Comparison of ENCODE assay signal across 32 cellular contexts in the genomic region with DNA sequence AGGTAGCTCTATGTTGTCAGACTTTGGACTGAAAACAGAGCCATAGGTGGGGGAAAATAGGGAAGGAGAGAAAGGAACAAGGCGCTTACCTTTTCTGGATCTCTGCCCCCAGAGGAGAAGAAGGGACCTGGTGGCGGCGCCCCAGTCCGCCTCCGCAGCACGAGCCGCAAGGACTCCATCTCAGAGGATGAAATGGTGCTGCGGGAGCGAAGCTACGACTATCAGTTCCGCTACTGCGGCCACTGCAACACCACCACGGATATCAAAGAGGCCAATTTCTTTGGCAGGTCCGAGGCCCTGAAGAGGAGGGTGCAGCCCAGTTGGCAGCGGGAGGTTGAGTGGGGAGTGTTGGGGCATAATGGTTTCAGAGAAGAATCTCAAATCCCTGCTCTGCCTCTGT. TPM values are rescaled to one million over a fixed set of nuclear protein-coding genes. Genes with fewer than 3 reads are reported as not detected.
"Had no signal": no experiment of that assay in that cellular context is flagged by ENCODE, and none has a peak within 500 bp of the region (broad histone marks: within the 10 kb centered on the region; RNA-seq: fewer than 3 reads in every experiment).

No MANE protein-coding gene starts in this region.

- ATAC-seq: activated CD8-positive, alpha-beta T cell treated with anti-CD3 and anti-CD28 coated beads for 36 hours; activated naive CD8-positive, alpha-beta T cell treated with anti-CD3 and anti-CD28 coated beads, Interleukin-2, amount 50 U/mL, for 24 hours; activated T-cell treated with anti-CD3 and anti-CD28 coated beads, Interleukin-2, amount 50 U/mL, for 4 hours; activated T-helper 17 cell treated with anti-CD3 and anti-CD28 coated beads, Interleukin-2, amount 50 U/mL, for 72 hours; esophagus mucosa; gastrocnemius medialis; heart left ventricle had no signal

- H3K4me3 Mint-ChIP-seq: activated CD4-positive, alpha-beta T cell treated with anti-CD3 and anti-CD28 coated beads, Interleukin-2, amount 10 ng/mL, durations not matched to agents 7 days and 5 days; activated CD8-positive, alpha-beta T cell treated with anti-CD3 and anti-CD28 coated beads for 36 hours; activated naive CD4-positive, alpha-beta T cell treated with anti-CD3 and anti-CD28 coated beads for 36 hours; activated naive CD4-positive, alpha-beta T cell treated with anti-CD3 and anti-CD28 coated beads, Interleukin-2, amount 50 U/mL, for 24 hours; activated naive CD8-positive, alpha-beta T cell treated with anti-CD3 and anti-CD28 coated beads for 36 hours; activated naive CD8-positive, alpha-beta T cell treated with anti-CD3 and anti-CD28 coated beads, Interleukin-2, amount 50 U/mL, for 24 hours; activated T-cell treated with anti-CD3 and anti-CD28 coated beads, Interleukin-2, amount 50 U/mL, for 4 hours; activated T-helper 17 cell treated with anti-CD3 and anti-CD28 coated beads, Interleukin-2, amount 50 U/mL, for 72 hours; brain had no signal

- H3K27ac ChIP-seq: adrenal gland, ascending aorta, breast epithelium, cardiac muscle cell, colonic mucosa, epithelial cell of prostate, gastrocnemius medialis, heart left ventricle had no signal

- H3K4me1 ChIP-seq: colonic mucosa had no signal

- H3K4me1 Mint-ChIP-seq: activated naive CD4-positive, alpha-beta T cell treated with anti-CD3 and anti-CD28 coated beads, Interleukin-2, amount 50 U/mL, for 24 hours; activated naive CD8-positive, alpha-beta T cell treated with anti-CD3 and anti-CD28 coated beads for 36 hours; activated naive CD8-positive, alpha-beta T cell treated with anti-CD3 and anti-CD28 coated beads, Interleukin-2, amount 50 U/mL, for 24 hours; activated T-helper 17 cell treated with anti-CD3 and anti-CD28 coated beads, Interleukin-2, amount 50 U/mL, for 72 hours had no signal

- DNase-seq: activated CD4-positive, alpha-beta T cell treated with anti-CD3 and anti-CD28 coated beads for 1 hour; activated CD4-positive, alpha-beta T cell treated with anti-CD3 and anti-CD28 coated beads for 4 hours; activated CD4-positive, alpha-beta T cell treated with anti-CD3 and anti-CD28 coated beads, Interleukin-2, amount 10 ng/mL, durations not matched to agents 7 days and 5 days; activated CD4-positive, alpha-beta T cell treated with anti-CD3 and anti-CD28 coated beads, Interleukin-2, amount 50 U/mL, for 48 hours; activated CD8-positive, alpha-beta memory T cell treated with anti-CD3 and anti-CD28 coated beads for 24 hours; activated CD8-positive, alpha-beta T cell treated with anti-CD3 and anti-CD28 coated beads for 36 hours; activated effector memory CD4-positive, alpha-beta T cell treated with Interleukin-2 at 50 U/mL for 16 hours; activated naive CD4-positive, alpha-beta T cell treated with anti-CD3 and anti-CD28 coated beads for 36 hours; activated naive CD8-positive, alpha-beta T cell treated with anti-CD3 and anti-CD28 coated beads for 36 hours; activated naive CD8-positive, alpha-beta T cell treated with anti-CD3 and anti-CD28 coated beads, Interleukin-2, amount 50 U/mL, for 24 hours; activated T-cell treated with anti-CD3 and anti-CD28 coated beads, Interleukin-2, amount 50 U/mL, for 4 hours; adrenal gland; amygdala; central memory CD4-positive, alpha-beta T cell; cerebellar nuclear complex; colonic mucosa; effector CD8-positive, alpha-beta T cell; foreskin fibroblast; gastrocnemius medialis; glutamatergic neuron; heart left ventricle; T-helper 2 cell had no signal

- H3K27me3 ChIP-seq: adrenal gland, ascending aorta, breast epithelium, cardiac muscle cell, colonic mucosa, gastrocnemius medialis, heart left ventricle had no signal

- H3K9me3 Mint-ChIP-seq: activated CD4-positive, alpha-beta T cell treated with anti-CD3 and anti-CD28 coated beads, Interleukin-2, amount 10 ng/mL, durations not matched to agents 7 days and 5 days; activated CD8-positive, alpha-beta T cell treated with anti-CD3 and anti-CD28 coated beads for 36 hours; activated naive CD4-positive, alpha-beta T cell treated with anti-CD3 and anti-CD28 coated beads for 36 hours; activated naive CD4-positive, alpha-beta T cell treated with anti-CD3 and anti-CD28 coated beads, Interleukin-2, amount 50 U/mL, for 24 hours; activated naive CD8-positive, alpha-beta T cell treated with anti-CD3 and anti-CD28 coated beads for 36 hours; activated naive CD8-positive, alpha-beta T cell treated with anti-CD3 and anti-CD28 coated beads, Interleukin-2, amount 50 U/mL, for 24 hours; activated T-cell treated with anti-CD3 and anti-CD28 coated beads, Interleukin-2, amount 50 U/mL, for 4 hours; activated T-helper 17 cell treated with anti-CD3 and anti-CD28 coated beads, Interleukin-2, amount 50 U/mL, for 72 hours; brain had no signal

- H3K27me3 Mint-ChIP-seq: activated CD4-positive, alpha-beta T cell treated with anti-CD3 and anti-CD28 coated beads, Interleukin-2, amount 10 ng/mL, durations not matched to agents 7 days and 5 days; activated CD8-positive, alpha-beta T cell treated with anti-CD3 and anti-CD28 coated beads for 36 hours; activated naive CD4-positive, alpha-beta T cell treated with anti-CD3 and anti-CD28 coated beads, Interleukin-2, amount 50 U/mL, for 24 hours; activated naive CD8-positive, alpha-beta T cell treated with anti-CD3 and anti-CD28 coated beads for 36 hours; activated naive CD8-positive, alpha-beta T cell treated with anti-CD3 and anti-CD28 coated beads, Interleukin-2, amount 50 U/mL, for 24 hours; activated T-helper 17 cell treated with anti-CD3 and anti-CD28 coated beads, Interleukin-2, amount 50 U/mL, for 72 hours had no signal

- H3K36me3 ChIP-seq: breast epithelium had no signal

- H3K9me3 ChIP-seq: adrenal gland, ascending aorta, breast epithelium, colonic mucosa, gastrocnemius medialis, heart left ventricle had no signal

- FAIRE-seq: endometrium, endothelial cell of umbilical vein had no signal

- H3K4me3 ChIP-seq: adrenal gland, ascending aorta, breast epithelium, cardiac muscle cell, colonic mucosa, gastrocnemius medialis, heart left ventricle had no signal

- H3K27ac Mint-ChIP-seq: activated CD4-positive, alpha-beta T cell treated with anti-CD3 and anti-CD28 coated beads, Interleukin-2, amount 10 ng/mL, durations not matched to agents 7 days and 5 days; activated CD8-positive, alpha-beta T cell treated with anti-CD3 and anti-CD28 coated beads for 36 hours; activated naive CD4-positive, alpha-beta T cell treated with anti-CD3 and anti-CD28 coated beads for 36 hours; activated naive CD4-positive, alpha-beta T cell treated with anti-CD3 and anti-CD28 coated beads, Interleukin-2, amount 50 U/mL, for 24 hours; activated naive CD8-positive, alpha-beta T cell treated with anti-CD3 and anti-CD28 coated beads for 36 hours; activated naive CD8-positive, alpha-beta T cell treated with anti-CD3 and anti-CD28 coated beads, Interleukin-2, amount 50 U/mL, for 24 hours had no signal

RNA-seq across cellular contexts. Expression of a gene that starts 38.3 kb away (rescaled TPM):
- total RNA-seq: endothelial cell of umbilical vein had no signal
